8 cellular contexts compared by ENCODE assay signal in genomic region chr20:34708621-34709043, GRCh38. TPM values are rescaled to one million over a fixed set of nuclear protein-coding genes. Genes with fewer than 3 reads are reported as not detected.
DNase-seq lines count a peak whose midpoint lies in the region; ATAC-seq and TF ChIP-seq lines count a peak whose summit lies in the region.

No MANE protein-coding gene starts in this region.

- peaks cover 24% of the 10 kb centered on the region for H3K4me1 ChIP-seq in muscle layer of colon (ENCODE audit: insufficient read depth, low read length)

- H3K4me3 ChIP-seq in H7 (ENCODE audit: insufficient read depth, low read depth, low read length) (peak overlapping the region; percentile 75), epithelial cell of esophagus (ENCODE audit: low read length) (peak overlapping the region; percentile 60), muscle layer of colon (ENCODE audit: low read depth in 1 of 2, low read length in 2 of 2) (peak overlapping the region; percentile 43 to 72)

- peaks cover 19% of the 10 kb centered on the region for H3K27me3 ChIP-seq in H7 (ENCODE audit: control insufficient read depth, insufficient read depth, low read length)
- H3K27me3 ChIP-seq in muscle layer of colon (ENCODE audit: control insufficient read depth in 1 of 2, insufficient read depth in 2 of 2, low read length in 2 of 2) = no peaks in the 10 kb centered on the region

- no peaks in the 10 kb centered on the region for H3K9me3 Mint-ChIP-seq in stimulated activated naive CD8-positive, alpha-beta T cell treated with anti-CD3 and anti-CD28 coated beads, Interleukin-15, amount 100 ng/mL, for 72 hours

- peak; percentile 40 for TF ChIP-seq CTCF in epithelial cell of esophagus (IDR thresholded peaks at IDR 0.05; ENCODE audit: insufficient read depth, low read depth, low read length, missing control alignments)

- peak overlapping the region; percentile 94 for H3K27ac ChIP-seq in muscle layer of colon (ENCODE audit: low read depth, low read length)

- H3K9me3 ChIP-seq in muscle layer of colon (ENCODE audit: low read length) = no peaks in the 10 kb centered on the region

- peaks cover 8% of the 10 kb centered on the region for H3K27me3 Mint-ChIP-seq in stimulated activated naive CD8-positive, alpha-beta T cell treated with anti-CD3 and anti-CD28 coated beads, Interleukin-15, amount 100 ng/mL, for 72 hours

- peak overlapping the region; percentile 13 for H3K9ac ChIP-seq in muscle layer of colon (ENCODE audit: low read length)

- H3K27ac Mint-ChIP-seq in stimulated activated naive CD8-positive, alpha-beta T cell treated with anti-CD3 and anti-CD28 coated beads, Interleukin-15, amount 100 ng/mL, for 72 hours = peak overlapping the region; percentile 94 to 95

- DNase-seq in EH (ENCODE audit: low read depth) (peak; percentile 54), H7 (peak; percentile 84), NCI-H2196 (lab: John Stamatoyannopoulos, UW; ENCODE audit: unreplicated experiment) (peak; percentile 34), epithelial cell of esophagus (ENCODE audit: low read depth) (peak; percentile 47), LoVo (ENCODE audit: low spot score) (no peak)
- peak in 2 of 3 experiments; percentile 28 to 40 for DNase-seq in activated CD8-positive, alpha-beta memory T cell treated with anti-CD3 and anti-CD28 coated beads for 48 hours (ENCODE audit: low read depth in 2 of 3, low spot score in 2 of 3)
- DNase-seq in stimulated activated naive CD8-positive, alpha-beta T cell treated with anti-CD3 and anti-CD28 coated beads, Interleukin-15, amount 100 ng/mL, for 72 hours = peak in 1 of 2 donors; percentile 73

- peak; percentile 37 for ATAC-seq in stimulated activated naive CD8-positive, alpha-beta T cell treated with anti-CD3 and anti-CD28 coated beads, Interleukin-15, amount 100 ng/mL, for 72 hours

- H3K4me1 Mint-ChIP-seq in stimulated activated naive CD8-positive, alpha-beta T cell treated with anti-CD3 and anti-CD28 coated beads, Interleukin-15, amount 100 ng/mL, for 72 hours = peaks cover 32% of the 10 kb centered on the region

- no peaks in the 10 kb centered on the region for H3K36me3 ChIP-seq in H7 (replicated peaks; ENCODE audit: control insufficient read depth, insufficient read depth, low read length)
- peaks cover 22% of the 10 kb centered on the region for H3K36me3 ChIP-seq in muscle layer of colon (ENCODE audit: insufficient read depth, low read length)

- peak overlapping the region; percentile 93 to 94 for H3K4me3 Mint-ChIP-seq in stimulated activated naive CD8-positive, alpha-beta T cell treated with anti-CD3 and anti-CD28 coated beads, Interleukin-15, amount 100 ng/mL, for 72 hours

RNA-seq across cellular contexts. Expression of gene TP53INP2, which starts 4.5 kb away (rescaled TPM):
- 2.2 and 2.4 TPM in 2 replicates for total RNA-seq in H7 (2014; rRNA removed; shearing (Covaris generic))

RNA-seq across cellular contexts. Expression of gene PIGU, which starts 31.7 kb away (rescaled TPM):
- total RNA-seq in H7 (2014; rRNA removed; shearing (Covaris generic)) = 28.6 and 32.9 TPM in 2 replicates
